Comparison of ENCODE assay signal across 1 cellular context in genomic region chr15:99120050-99120777, GRCh38.
TF ChIP-seq lines count a peak whose summit lies in the region.

No MANE protein-coding gene starts in this region.

TF ChIP-seq in A549, 52 proteins besides CTCF, POLR2A, EP300 and RAD21:
- no peak for TF ChIP-seq ZC3H11A (IDR thresholded peaks at IDR 0.05)
